15 cellular contexts compared by ENCODE assay signal in the genomic region with DNA sequence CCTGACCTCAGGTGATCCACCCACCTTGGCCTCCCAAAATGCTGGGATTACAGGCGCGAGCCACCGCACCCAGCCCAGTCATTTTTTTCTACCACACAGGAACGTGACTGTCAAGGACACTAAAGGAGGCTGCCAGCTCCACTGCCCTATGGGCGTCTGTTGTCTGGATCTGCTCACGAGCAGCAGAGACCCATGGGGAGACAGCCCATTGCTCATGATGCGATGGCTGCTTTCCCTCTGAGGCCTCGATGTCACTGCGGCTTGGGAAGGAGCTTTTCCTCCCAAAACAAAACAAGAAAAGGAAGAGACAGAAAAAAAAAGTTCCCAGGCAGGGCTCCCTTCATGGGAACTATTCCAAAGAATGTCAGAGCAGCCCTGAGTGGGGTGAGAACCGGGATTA.
DNase-seq lines count a peak whose midpoint lies in the region; ATAC-seq and TF ChIP-seq lines count a peak whose summit lies in the region.
"Had no signal": no experiment of that assay in that cellular context is flagged by ENCODE, and none has a peak within 500 bp of the region (broad histone marks: within the 10 kb centered on the region; RNA-seq: fewer than 3 reads in every experiment).

No MANE protein-coding gene starts in this region.

- H3K27me3 ChIP-seq in heart left ventricle (no peaks in the 10 kb centered on the region), H7 (ENCODE audit: control insufficient read depth, insufficient read depth, low read length) (no peaks in the 10 kb centered on the region), gastroesophageal sphincter (no peaks in the 10 kb centered on the region), stomach (no peaks in the 10 kb centered on the region)

- H3K9me3 ChIP-seq in heart left ventricle (no peaks in the 10 kb centered on the region), gastroesophageal sphincter (no peaks in the 10 kb centered on the region), stomach (no peaks in the 10 kb centered on the region)
- H3K9me3 ChIP-seq: A549, Caco-2, HAP-1 had no signal

- intact Hi-C loops in heart left ventricle (cut with DNase I), result no loop called here
- intact Hi-C loops in cardiac septum (cut with DNase I), result no loop called here
- intact Hi-C loops in posterior vena cava (cut with DNase I), result no loop called here
- intact Hi-C loops in stomach (cut with DNase I; ENCODE audit: low total_unique reads), result no loop called here

- ATAC-seq in heart left ventricle, result peak in 3 of 4 donors; percentile 16 to 29 (median 25)
- no peak for ATAC-seq in gastroesophageal sphincter
- no peak for ATAC-seq in HG03139 (IDR thresholded peaks at IDR 0.05; ENCODE audit: unreplicated experiment)
- ATAC-seq: A549 had no signal

- peak overlapping the region in 7 of 12 donors; percentile 11 to 83 (median 64) for H3K27ac ChIP-seq in heart left ventricle
- H3K27ac ChIP-seq in gastroesophageal sphincter, result peak overlapping the region; percentile 2 to 89 (median 86)
- no peak overlapping the region for H3K27ac ChIP-seq in stomach
- H3K27ac ChIP-seq: 22Rv1, A549, C4-2B, HL-60 had no signal

- H3K4me3 ChIP-seq in heart left ventricle (no peak overlapping the region), H7 (ENCODE audit: insufficient read depth, low read depth, low read length) (no peak overlapping the region), gastroesophageal sphincter (no peak overlapping the region), stomach (no peak overlapping the region)
- H3K4me3 ChIP-seq: A549, HAP-1 had no signal

- H3K36me3 ChIP-seq in heart left ventricle (peaks cover 0 to 59% (median 29%) of the 10 kb centered on the region in 9 donors), H7 (replicated peaks; ENCODE audit: control insufficient read depth, insufficient read depth, low read length) (no peaks in the 10 kb centered on the region), gastroesophageal sphincter (peaks cover 0 to 37% of the 10 kb centered on the region in 2 donors), stomach (peaks cover 0 to 16% (median 7%) of the 10 kb centered on the region in 4 donors)

- TF ChIP-seq CTCF in heart left ventricle (IDR thresholded peaks at IDR 0.05), result no peak
- no peak for TF ChIP-seq CTCF in gastroesophageal sphincter (IDR thresholded peaks at IDR 0.05)
- TF ChIP-seq CTCF in stomach (IDR thresholded peaks at IDR 0.05), result no peak

- TF ChIP-seq EP300 in gastroesophageal sphincter (IDR thresholded peaks at IDR 0.05) (no peak), stomach (IDR thresholded peaks at IDR 0.05) (no peak)

- TF ChIP-seq POLR2A in heart left ventricle (IDR thresholded peaks at IDR 0.05), result no peak
- TF ChIP-seq POLR2A in gastroesophageal sphincter (IDR thresholded peaks at IDR 0.05), result no peak
- TF ChIP-seq POLR2A in stomach (IDR thresholded peaks at IDR 0.05), result no peak

- DNase-seq in heart left ventricle, result peak; percentile 36 to 60 (median 51)
- DNase-seq in cardiac septum (ENCODE audit: low spot score), result no peak
- DNase-seq in H7, result peak; percentile 4
- DNase-seq in posterior vena cava (ENCODE audit: low spot score), result peak; percentile 37
- DNase-seq in stomach, result no peak
- DNase-seq: AML-193; Caco-2; CD4-positive, alpha-beta T cell had no signal

- peaks cover 0 to 42% (median 21%) of the 10 kb centered on the region in 12 donors for H3K4me1 ChIP-seq in heart left ventricle
- H3K4me1 ChIP-seq in gastroesophageal sphincter, result peaks cover 7 to 64% (median 18%) of the 10 kb centered on the region in 3 donors
- peaks cover 6 to 22% (median 14%) of the 10 kb centered on the region in 4 donors for H3K4me1 ChIP-seq in stomach
- H3K4me1 ChIP-seq: Caco-2, HAP-1 had no signal

- WGBS in heart left ventricle, 4 donors, result 37 to 58% (median 54%) methylated on average over 10 of the region's 10 CpGs
- WGBS in gastroesophageal sphincter (ENCODE audit: low coverage in 1 of 2), 2 donors, result no CpG with 5 or more reads among the region's 10 CpGs
- WGBS in stomach, 5 donors, result 84 to 97% (median 88%) methylated on average over 10 of the region's 10 CpGs

Comparison
In these comparisons a context has a peak if more than half of its experiments do, and no peak if none do; other contexts are left out.
1. DNase-seq: peak in heart left ventricle (5 of 5), H7 (single experiment) and posterior vena cava (single experiment); none in cardiac septum (single experiment) and stomach (single experiment).
2. ATAC-seq: peak in heart left ventricle (3 of 4); none in gastroesophageal sphincter (single experiment) and HG03139 (single experiment).
3. H3K27ac ChIP-seq: peak in heart left ventricle (7 of 12) and gastroesophageal sphincter (4 of 4); none in stomach (0 of 5).